In the genomic region with DNA sequence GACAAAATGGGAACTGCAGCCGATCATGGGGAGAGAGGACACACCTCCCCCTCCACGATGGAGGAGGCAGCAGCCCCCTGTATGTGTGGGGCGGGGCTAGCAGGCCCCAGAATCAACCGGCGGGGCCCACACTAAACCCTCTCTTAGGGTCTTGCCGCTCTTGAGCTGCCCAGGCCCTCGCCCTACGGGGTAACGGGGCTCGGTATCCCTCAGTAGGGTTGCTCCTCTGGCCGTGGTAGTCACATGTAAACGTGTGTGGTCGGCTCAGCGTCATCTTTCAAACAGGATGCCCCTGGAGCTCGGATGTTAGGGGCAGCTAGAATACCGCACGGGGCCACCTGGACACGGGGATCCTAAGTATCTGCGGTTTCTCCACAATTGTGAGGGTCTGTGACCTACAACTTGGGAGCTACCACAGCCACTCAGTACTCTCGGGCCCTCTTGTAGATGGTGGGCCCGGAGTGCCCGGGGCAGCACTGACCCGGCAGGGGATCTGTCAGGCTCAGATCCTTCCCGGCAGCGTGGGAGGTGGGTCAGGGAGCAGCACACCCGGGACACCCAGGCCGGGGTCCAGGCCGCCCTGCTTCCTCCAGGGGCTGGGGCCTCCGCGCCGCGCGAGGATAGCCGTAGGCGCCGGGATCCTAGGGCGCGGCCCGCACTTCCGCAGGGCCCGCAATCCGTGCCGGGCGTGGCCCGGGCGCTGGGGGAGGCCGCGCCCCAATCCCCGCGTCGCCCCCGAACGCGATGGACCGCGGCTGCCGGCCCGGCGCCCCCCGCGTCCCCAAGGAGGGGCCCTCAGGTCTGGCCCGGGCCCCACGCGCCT, we compare ENCODE assay signal across 8 cellular contexts. TPM values are rescaled to one million over a fixed set of nuclear protein-coding genes. Genes with fewer than 3 reads are reported as not detected.
DNase-seq lines count a peak whose midpoint lies in the region; ATAC-seq and TF ChIP-seq lines count a peak whose summit lies in the region.

No MANE protein-coding gene starts in this region.

- TF ChIP-seq RAD21 in IMR-90 (IDR thresholded peaks at IDR 0.05; ENCODE audit: low read length) = no peak

- peak; percentile 64 for DNase-seq in AG08396 (ENCODE audit: low spot score)
- DNase-seq in IMR-90 = peak; percentile 69
- peak; percentile 62 for DNase-seq in activated CD4-positive, alpha-beta memory T cell treated with anti-CD3 and anti-CD28 coated beads for 36 hours
- DNase-seq in nephron progenitor cell = peak; percentile 41

- H3K79me1 ChIP-seq in IMR-90 (ENCODE audit: low read depth in 1 of 2, low read length in 2 of 2) = peaks cover 5 to 67% of the 10 kb centered on the region in 2 experiments; a peak in 3 of 4 replicates

- peak; percentile 19 for TF ChIP-seq POLR2A in IMR-90 (IDR thresholded peaks at IDR 0.05; ENCODE audit: low read depth, low read length)

- H3K27ac ChIP-seq in IMR-90 (ENCODE audit: insufficient read depth, low read length) = peak overlapping the region; percentile 96

- peaks cover 48% of the 10 kb centered on the region for H4K20me1 ChIP-seq in IMR-90 (ENCODE audit: insufficient read depth, low read length)

- H3K4me1 Mint-ChIP-seq in activated CD4-positive, alpha-beta memory T cell treated with anti-CD3 and anti-CD28 coated beads for 36 hours (ENCODE audit: low read depth) = peaks cover 49% of the 10 kb centered on the region
- peaks cover 61% of the 10 kb centered on the region for H3K4me1 Mint-ChIP-seq in nephron progenitor cell

- H2BK20ac ChIP-seq in IMR-90 (ENCODE audit: low read depth, low read length) = no peak overlapping the region

- H3K27me3 ChIP-seq in IMR-90 (ENCODE audit: control insufficient read depth, insufficient read depth, low read length) = no peaks in the 10 kb centered on the region

- H3K23ac ChIP-seq in IMR-90 (ENCODE audit: low read depth, low read length) = peak overlapping the region; percentile 88

- H3K4me3 ChIP-seq in IMR-90 (ENCODE audit: insufficient read depth, low read depth, low read length) = peak overlapping the region; percentile 87

- H3K36me3 ChIP-seq in IMR-90 (ENCODE audit: control insufficient read depth, insufficient read depth, low read length) = peaks cover 32% of the 10 kb centered on the region

- peak overlapping the region; percentile 85 for H2AK5ac ChIP-seq in IMR-90 (ENCODE audit: low read depth, low read length)

- no peaks in the 10 kb centered on the region for H3K27me3 Mint-ChIP-seq in activated CD4-positive, alpha-beta memory T cell treated with anti-CD3 and anti-CD28 coated beads for 36 hours
- H3K27me3 Mint-ChIP-seq in nephron progenitor cell (ENCODE audit: low read depth, poor library complexity) = no peaks in the 10 kb centered on the region

- BruUV-seq in IMR-90 (replicated peaks; lab: Mats Ljungman, UMichigan) = no TSS peak

- peak overlapping the region; percentile 57 for H3K56ac ChIP-seq in IMR-90 (ENCODE audit: extremely low read depth, insufficient read depth, low read length)

- 0% methylated on average over 40 of the region's 64 CpGs; no CpG with 5 or more reads in 1 of the 2 experiments for WGBS in IMR-90 (ENCODE audit: extremely low coverage in 2 of 2, insufficient read length in 1 of 2), 2 experiments

- H3K14ac ChIP-seq in IMR-90 (replicated peaks; ENCODE audit: low read depth, low read length) = peak overlapping the region; percentile 83

- peaks cover 35% of the 10 kb centered on the region for H3K4me1 ChIP-seq in IMR-90 (ENCODE audit: control insufficient read depth, insufficient read depth, low read length)

- H2AFZ ChIP-seq in IMR-90 (replicated peaks; ENCODE audit: low read length, poor library complexity) = peak overlapping the region; percentile 6

- H3K9ac ChIP-seq in IMR-90 (ENCODE audit: low read depth, low read length) = peak overlapping the region; percentile 87

- H3K4me3 Mint-ChIP-seq in activated CD4-positive, alpha-beta memory T cell treated with anti-CD3 and anti-CD28 coated beads for 36 hours = peak overlapping the region; percentile 88
- peak overlapping the region; percentile 85 for H3K4me3 Mint-ChIP-seq in nephron progenitor cell

- intact Hi-C loops in IMR-90 (cut with micrococcal nuclease) = no loop called here
- intact Hi-C loops in activated CD4-positive, alpha-beta memory T cell treated with anti-CD3 and anti-CD28 coated beads for 36 hours (cut with micrococcal nuclease) = loop anchor here (5.0 kb wide), 5 partner anchors 38 to 227 kb away; a partner anchor contains a TSS

- H4K8ac ChIP-seq in IMR-90 (ENCODE audit: low read depth in 2 of 2, low read length in 2 of 2) = peak overlapping the region; percentile 85 to 89

- peaks cover 8% of the 10 kb centered on the region; the same call in 1 of the 2 replicates for H3K9me1 ChIP-seq in IMR-90 (ENCODE audit: insufficient read depth, low read length)

- peak overlapping the region; percentile 42; the same call in 1 of the 2 replicates for H2BK120ac ChIP-seq in IMR-90 (ENCODE audit: low read depth, low read length)

- peaks cover 41% of the 10 kb centered on the region for H3K36me3 Mint-ChIP-seq in activated CD4-positive, alpha-beta memory T cell treated with anti-CD3 and anti-CD28 coated beads for 36 hours
- no peaks in the 10 kb centered on the region for H3K36me3 Mint-ChIP-seq in nephron progenitor cell (ENCODE audit: low read depth)

- H3K27ac Mint-ChIP-seq in activated CD4-positive, alpha-beta memory T cell treated with anti-CD3 and anti-CD28 coated beads for 36 hours = peak overlapping the region; percentile 92
- H3K27ac Mint-ChIP-seq in nephron progenitor cell = peak overlapping the region; percentile 84

- no peak for TF ChIP-seq CTCF in IMR-90 (conservative IDR thresholded peaks at IDR 0.05; ENCODE audit: low read depth, low read length)
- no peak for TF ChIP-seq CTCF in nephron progenitor cell (IDR thresholded peaks at IDR 0.05)

- H3K4ac ChIP-seq in IMR-90 (ENCODE audit: low read depth, low read length) = peak overlapping the region; percentile 94

- no peaks in the 10 kb centered on the region for H3K9me3 Mint-ChIP-seq in activated CD4-positive, alpha-beta memory T cell treated with anti-CD3 and anti-CD28 coated beads for 36 hours
- no peaks in the 10 kb centered on the region for H3K9me3 Mint-ChIP-seq in nephron progenitor cell

- in situ Hi-C loops in IMR-90 (cut with MboI; ENCODE audit: low sequenced_read_pairs) = no loop called here

- H3K9me3 ChIP-seq in IMR-90 (ENCODE audit: control insufficient read depth, insufficient read depth, low read length) = no peaks in the 10 kb centered on the region

- H2BK15ac ChIP-seq in IMR-90 (ENCODE audit: low read depth, low read length) = peak overlapping the region; percentile 15; the same call in 1 of the 3 replicates

- ATAC-seq in GM19023 (IDR thresholded peaks at IDR 0.05; ENCODE audit: unreplicated experiment) (peak; percentile 18), IMR-90 (ENCODE audit: low read depth) (peak; percentile 1), esophagus mucosa (peak; percentile 24), HG03520 (IDR thresholded peaks at IDR 0.05; ENCODE audit: unreplicated experiment) (no peak), HG02885 (IDR thresholded peaks at IDR 0.05; ENCODE audit: poor library complexity, unreplicated experiment) (no peak)

- peak overlapping the region; percentile 99 for H2BK5ac ChIP-seq in IMR-90 (ENCODE audit: low read depth, low read length, poor library complexity, severe bottlenecking)

- dilution Hi-C loops in IMR-90 (cut with HindIII; ENCODE audit: low sequenced_read_pairs, unreplicated experiment) = no loop called here

- peak overlapping the region; percentile 93 for H3K4me2 ChIP-seq in IMR-90 (ENCODE audit: low read depth, low read length)

- peak overlapping the region; percentile 85 for H4K91ac ChIP-seq in IMR-90 (ENCODE audit: insufficient read depth, low read depth, low read length)

- peak overlapping the region; percentile 5; the same call in 1 of the 2 replicates for H3K18ac ChIP-seq in IMR-90 (ENCODE audit: low read depth, low read length)

- peak overlapping the region; percentile 99 for H2AK9ac ChIP-seq in IMR-90 (replicated peaks; ENCODE audit: low read depth, low read length, poor library complexity)

- H4K5ac ChIP-seq in IMR-90 (ENCODE audit: low read depth, low read length) = peak overlapping the region; percentile 66

- CTCF ChIA-PET in IMR-90 (lab: Yijun Ruan, JAX) = no interaction called here
- CTCF ChIA-PET in activated CD4-positive, alpha-beta memory T cell treated with anti-CD3 and anti-CD28 coated beads for 36 hours (lab: Charles Lee) = interaction anchor here (0.8 to 2.3 kb wide), 13 partner anchors 9 to 168 kb away, joined by 3 to 8 read pairs (median 4); a partner anchor contains a TSS

- POLR2A ChIA-PET in IMR-90 (lab: Charles Lee; ENCODE audit: unreplicated experiment) = no interaction called here
- POLR2A ChIA-PET in activated CD4-positive, alpha-beta memory T cell treated with anti-CD3 and anti-CD28 coated beads for 36 hours (lab: Charles Lee) = interaction anchor here (0.7 to 3.1 kb wide), 13 partner anchors 9 to 207 kb away, joined by 3 to 21 read pairs (median 3); a partner anchor contains a TSS

RNA-seq across cellular contexts. Expression of a gene that starts 0.8 kb away (rescaled TPM):
- total RNA-seq in IMR-90 (2012; rRNA removed) (62.7 and 77.2 TPM in 2 replicates), esophagus mucosa (300 TPM)
- polyA plus RNA-seq in IMR-90 (2012; rRNA removed) = 324 and 362 TPM in 2 replicates
- polyA plus RNA-seq in IMR-90 (2012; cell fraction: cytosol; rRNA removed) = 214 and 386 TPM in 2 replicates
- 425 and 839 TPM in 2 replicates for polyA plus RNA-seq in IMR-90 (2012; cell fraction: nucleus; rRNA removed; ENCODE audit: low replicate concordance)
- total RNA-seq in activated CD4-positive, alpha-beta memory T cell treated with anti-CD3 and anti-CD28 coated beads for 36 hours = 100 to 1,000 TPM; 526 to 531 TPM

RNA-seq across cellular contexts. Expression of a gene that starts 10.0 kb away (rescaled TPM):
- 917 and 932 TPM in 2 replicates for total RNA-seq in IMR-90 (2012; rRNA removed)
- polyA plus RNA-seq in IMR-90 (2012; rRNA removed) = 530 and 599 TPM in 2 replicates
- polyA plus RNA-seq in IMR-90 (2012; cell fraction: cytosol; rRNA removed) = 309 and 642 TPM in 2 replicates
- 287 and 329 TPM in 2 replicates for polyA plus RNA-seq in IMR-90 (2012; cell fraction: nucleus; rRNA removed; ENCODE audit: low replicate concordance)
- 100 to 1,000 TPM; 358 to 367 TPM for total RNA-seq in activated CD4-positive, alpha-beta memory T cell treated with anti-CD3 and anti-CD28 coated beads for 36 hours
- 812 TPM for total RNA-seq in esophagus mucosa

RNA-seq across cellular contexts. Expression of a gene that starts 21.0 kb away (rescaled TPM):
- 144 and 159 TPM in 2 replicates for total RNA-seq in IMR-90 (2012; rRNA removed)
- 88.6 and 112 TPM in 2 replicates for polyA plus RNA-seq in IMR-90 (2012; rRNA removed)
- polyA plus RNA-seq in IMR-90 (2012; cell fraction: cytosol; rRNA removed) = 102 and 133 TPM in 2 replicates
- 62.2 and 73.2 TPM in 2 replicates for polyA plus RNA-seq in IMR-90 (2012; cell fraction: nucleus; rRNA removed; ENCODE audit: low replicate concordance)
- 100 to 1,000 TPM; 208 to 210 TPM for total RNA-seq in activated CD4-positive, alpha-beta memory T cell treated with anti-CD3 and anti-CD28 coated beads for 36 hours
- total RNA-seq in esophagus mucosa = 68.9 TPM

RNA-seq across cellular contexts. Expression of a gene that starts 21.2 kb away (rescaled TPM):
- total RNA-seq in IMR-90 (2012; rRNA removed) (183 and 242 TPM in 2 replicates), esophagus mucosa (113 TPM)
- polyA plus RNA-seq in IMR-90 (2012; rRNA removed) = 387 and 508 TPM in 2 replicates
- 1,074 and 1,088 TPM in 2 replicates for polyA plus RNA-seq in IMR-90 (2012; cell fraction: cytosol; rRNA removed)
- polyA plus RNA-seq in IMR-90 (2012; cell fraction: nucleus; rRNA removed; ENCODE audit: low replicate concordance) = 252 and 310 TPM in 2 replicates
- total RNA-seq in activated CD4-positive, alpha-beta memory T cell treated with anti-CD3 and anti-CD28 coated beads for 36 hours = 100 to 1,000 TPM; 172 to 173 TPM

RNA-seq across cellular contexts. Expression of a gene that starts 31.7 kb away (rescaled TPM):
- under 0.01 TPM in 1 of 2 replicates, not detected in the other for total RNA-seq in IMR-90 (2012; rRNA removed)
- polyA plus RNA-seq in IMR-90 (2012; rRNA removed) = 0.51 and 1.2 TPM in 2 replicates
- polyA plus RNA-seq in IMR-90 (2012; cell fraction: cytosol; rRNA removed) = 6.3 and 8.4 TPM in 2 replicates
- polyA plus RNA-seq in IMR-90 (2012; cell fraction: nucleus; rRNA removed; ENCODE audit: low replicate concordance) = 0.63 and 1.9 TPM in 2 replicates
- total RNA-seq in activated CD4-positive, alpha-beta memory T cell treated with anti-CD3 and anti-CD28 coated beads for 36 hours = not detected
- total RNA-seq in esophagus mucosa = 0.24 TPM

Comparison
In these comparisons a context has a peak if more than half of its experiments do, and no peak if none do; other contexts are left out.
1. ATAC-seq: peak in GM19023 (single experiment), IMR-90 (single experiment) and esophagus mucosa (single experiment); none in HG03520 (single experiment) and HG02885 (single experiment).
2. Peak in every context shown above with its lines, with median percentiles within 50 percentile points of each other: DNase-seq.